Comparison of ENCODE assay signal across 8 cellular contexts in the genomic region with DNA sequence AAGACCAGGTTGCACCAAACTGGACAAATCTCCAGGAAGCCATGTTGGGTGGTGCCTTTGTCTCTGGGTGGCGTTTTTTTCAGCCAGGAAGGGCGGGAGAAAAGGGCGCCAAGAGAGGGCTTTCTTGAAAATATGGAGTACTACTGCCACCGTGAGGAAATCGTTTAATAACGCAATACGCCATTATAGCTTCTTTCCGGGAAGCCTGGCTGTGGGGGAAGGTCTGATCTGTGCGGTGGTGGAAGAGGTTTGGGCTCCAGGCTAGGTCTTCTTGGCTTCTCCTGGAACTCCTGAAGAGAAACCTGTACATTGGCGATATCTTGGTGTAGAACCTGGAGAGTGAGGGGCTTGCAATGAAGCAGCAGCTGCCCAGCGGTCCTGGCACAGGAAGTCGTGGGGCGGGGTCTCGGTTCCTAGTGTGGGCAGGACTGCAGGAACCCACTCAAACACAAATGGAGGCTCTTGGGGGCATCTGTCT.
DNase-seq lines count a peak whose midpoint lies in the region; ATAC-seq and TF ChIP-seq lines count a peak whose summit lies in the region.

No MANE protein-coding gene starts in this region.

- H3K9me3 Mint-ChIP-seq in HFFc6: no peaks in the 10 kb centered on the region
- peaks cover 19% of the 10 kb centered on the region for H3K9me3 Mint-ChIP-seq in endodermal cell
- H3K9me3 Mint-ChIP-seq in activated CD8-positive, alpha-beta T cell treated with anti-CD3 and anti-CD28 coated beads for 36 hours: no peaks in the 10 kb centered on the region

- no peaks in the 10 kb centered on the region for H3K36me3 Mint-ChIP-seq in HFFc6 (ENCODE audit: low read depth)
- H3K36me3 Mint-ChIP-seq in endodermal cell (ENCODE audit: low read depth): peaks cover 87% of the 10 kb centered on the region
- peaks cover 7% of the 10 kb centered on the region for H3K36me3 Mint-ChIP-seq in activated CD8-positive, alpha-beta T cell treated with anti-CD3 and anti-CD28 coated beads for 36 hours (ENCODE audit: low read depth)

- H3K36me3 ChIP-seq in DND-41 (ENCODE audit: insufficient read depth, low read length) (no peaks in the 10 kb centered on the region), endodermal cell (ENCODE audit: control insufficient read depth, insufficient read depth, low read length) (peaks cover 70% of the 10 kb centered on the region), stomach smooth muscle (ENCODE audit: control insufficient read depth in 2 of 2, insufficient read depth in 2 of 2, low read length in 2 of 2) (no peaks in the 10 kb centered on the region)

- intact Hi-C loops in activated CD8-positive, alpha-beta T cell treated with anti-CD3 and anti-CD28 coated beads for 36 hours (cut with micrococcal nuclease): no loop called here

- no peak overlapping the region for H3K27ac ChIP-seq in DND-41 (ENCODE audit: low read length)
- no peak overlapping the region for H3K27ac ChIP-seq in endodermal cell (ENCODE audit: low read depth, low read length)
- peak overlapping the region; percentile 91 for H3K27ac ChIP-seq in stomach smooth muscle (ENCODE audit: low read length)

- H3K4me3 ChIP-seq in DND-41 (ENCODE audit: low read depth in 1 of 2, low read length in 2 of 2) (no peak overlapping the region), endodermal cell (ENCODE audit: low read length) (no peak overlapping the region), stomach smooth muscle (ENCODE audit: low read length in 2 of 2) (peak overlapping the region in 1 of 2 donors; percentile 79)

- H3K9me3 ChIP-seq in DND-41 (ENCODE audit: insufficient read depth, low read length, severe bottlenecking) (no peaks in the 10 kb centered on the region), endodermal cell (ENCODE audit: control insufficient read depth, low read length) (peaks cover 17% of the 10 kb centered on the region), stomach smooth muscle (ENCODE audit: control insufficient read depth in 2 of 2, low read length in 2 of 2) (no peaks in the 10 kb centered on the region)

- peaks cover 21% of the 10 kb centered on the region; the same call in 1 of the 2 replicates for H3K4me1 Mint-ChIP-seq in HFFc6 (ENCODE audit: low read depth)
- H3K4me1 Mint-ChIP-seq in endodermal cell: peaks cover 3% of the 10 kb centered on the region
- no peaks in the 10 kb centered on the region for H3K4me1 Mint-ChIP-seq in activated CD8-positive, alpha-beta T cell treated with anti-CD3 and anti-CD28 coated beads for 36 hours (ENCODE audit: low read depth)

- H3K27ac Mint-ChIP-seq in HFFc6: peak overlapping the region; percentile 82; the same call in 1 of the 2 replicates
- H3K27ac Mint-ChIP-seq in endodermal cell: peak overlapping the region; percentile 26
- H3K27ac Mint-ChIP-seq in activated CD8-positive, alpha-beta T cell treated with anti-CD3 and anti-CD28 coated beads for 36 hours: no peak overlapping the region

- H3K4me2 ChIP-seq in DND-41 (ENCODE audit: insufficient read depth, low read length): no peak overlapping the region

- CTCF ChIA-PET in activated CD8-positive, alpha-beta T cell treated with anti-CD3 and anti-CD28 coated beads for 36 hours (lab: Charles Lee): no interaction called here

- ATAC-seq in DND-41 (ENCODE audit: insufficient read depth, low read depth): no peak
- no peak for ATAC-seq in GM21390 (IDR thresholded peaks at IDR 0.05; ENCODE audit: unreplicated experiment)
- ATAC-seq in activated CD8-positive, alpha-beta T cell treated with anti-CD3 and anti-CD28 coated beads for 36 hours: no peak

- H3K9ac ChIP-seq in DND-41 (ENCODE audit: low read depth, low read length) (no peak overlapping the region), endodermal cell (ENCODE audit: extremely low read depth, low read length, poor library complexity, severe bottlenecking) (no peak overlapping the region), stomach smooth muscle (ENCODE audit: low read length in 2 of 2) (peak overlapping the region in 1 of 2 donors; percentile 75)

- H2AFZ ChIP-seq in DND-41 (ENCODE audit: low read depth, low read length): no peak overlapping the region

- H3K27me3 ChIP-seq in DND-41 (ENCODE audit: insufficient read depth, low read length, poor library complexity) (no peaks in the 10 kb centered on the region), endodermal cell (ENCODE audit: control insufficient read depth, insufficient read depth, low read length, poor library complexity, severe bottlenecking) (no peaks in the 10 kb centered on the region), stomach smooth muscle (ENCODE audit: control insufficient read depth in 1 of 2, insufficient read depth in 2 of 2, low read length in 2 of 2) (no peaks in the 10 kb centered on the region)

- H3K4me1 ChIP-seq in DND-41 (ENCODE audit: insufficient read depth, low read length) (no peaks in the 10 kb centered on the region), endodermal cell (ENCODE audit: control insufficient read depth, insufficient read depth, low read length) (no peaks in the 10 kb centered on the region), stomach smooth muscle (ENCODE audit: control insufficient read depth, insufficient read depth, low read length) (peaks cover 5% of the 10 kb centered on the region)

- no peaks in the 10 kb centered on the region for H4K20me1 ChIP-seq in DND-41 (ENCODE audit: insufficient read depth, low read length)

- peak overlapping the region; percentile 79; the same call in 1 of the 2 replicates for H3K4me3 Mint-ChIP-seq in HFFc6
- H3K4me3 Mint-ChIP-seq in endodermal cell: no peak overlapping the region
- H3K4me3 Mint-ChIP-seq in activated CD8-positive, alpha-beta T cell treated with anti-CD3 and anti-CD28 coated beads for 36 hours: no peak overlapping the region

- TF ChIP-seq CTCF in DND-41 (IDR thresholded peaks at IDR 0.05; ENCODE audit: borderline replicate concordance, extremely low read depth, low read length, poor library complexity, severe bottlenecking): peak; percentile 10
- peak; percentile 42; the same call in 1 of the 2 replicates for TF ChIP-seq CTCF in HFFc6 (IDR thresholded peaks at IDR 0.05)
- peak; percentile 48 for TF ChIP-seq CTCF in endodermal cell (conservative IDR thresholded peaks at IDR 0.05)
- no peak for TF ChIP-seq CTCF in activated CD8-positive, alpha-beta T cell treated with anti-CD3 and anti-CD28 coated beads for 36 hours (IDR thresholded peaks at IDR 0.05)

- H3K27me3 Mint-ChIP-seq in HFFc6 (ENCODE audit: insufficient read depth): no peaks in the 10 kb centered on the region; the same call in 1 of the 2 replicates
- H3K27me3 Mint-ChIP-seq in endodermal cell (ENCODE audit: insufficient read depth): no peaks in the 10 kb centered on the region
- H3K27me3 Mint-ChIP-seq in activated CD8-positive, alpha-beta T cell treated with anti-CD3 and anti-CD28 coated beads for 36 hours: no peaks in the 10 kb centered on the region

- H3K79me2 ChIP-seq in DND-41 (ENCODE audit: insufficient read depth, low read length): no peaks in the 10 kb centered on the region

- DNase-seq in DND-41 (peak; percentile 20), HFFc6 (no peak), NOMO-1 treated with dmso at 0.1 percent for 144 hours (lab: John Stamatoyannopoulos, UW; ENCODE audit: unreplicated experiment) (peak; percentile 61), endodermal cell (peak; percentile 66)
- DNase-seq in activated CD8-positive, alpha-beta T cell treated with anti-CD3 and anti-CD28 coated beads for 36 hours: no peak
- DNase-seq in stimulated activated CD4-positive, alpha-beta T cell treated with anti-CD3 and anti-CD28 coated beads, Interleukin-4, amount 100 ng/mL, for 1 hour: no peak

- WGBS in endodermal cell (ENCODE audit: insufficient coverage in 1 of 2, insufficient read length in 1 of 2), 2 experiments: 97 to 98% methylated on average over 5 to 14 of the region's 14 CpGs

- POLR2A ChIA-PET in activated CD8-positive, alpha-beta T cell treated with anti-CD3 and anti-CD28 coated beads for 36 hours (lab: Charles Lee): no interaction called here

Comparison
In these comparisons a context has a peak if more than half of its experiments do, and no peak if none do; other contexts are left out.
1. DNase-seq: peak in DND-41 (single experiment), NOMO-1 treated with dmso at 0.1 percent for 144 hours (single experiment) and endodermal cell (single experiment); none in HFFc6 (single experiment), activated CD8-positive, alpha-beta T cell treated with anti-CD3 and anti-CD28 coated beads for 36 hours (single experiment) and stimulated activated CD4-positive, alpha-beta T cell treated with anti-CD3 and anti-CD28 coated beads, Interleukin-4, amount 100 ng/mL, for 1 hour (single experiment).